In genomic region chr13:94596575-94596971, GRCh38 we compare ENCODE assay signal across 1 cellular context.
TF ChIP-seq lines count a peak whose summit lies in the region.

No MANE protein-coding gene starts in this region.

TF ChIP-seq in HepG2, 621 proteins besides CTCF, POLR2A, EP300 and RAD21 (continued from another document):
- TF ChIP-seq BRF2 (CRISPR knock-in tag; IDR thresholded peaks at IDR 0.05), result 0 out of 2 replicates have a peak, but pooled peaks have one; percentile 3
- 0 out of 2 replicates have a peak, but pooled peaks have one; percentile 3 for TF ChIP-seq HDAC1 (CRISPR knock-in tag; IDR thresholded peaks at IDR 0.05)
- no peak for TF ChIP-seq ZNF496 (CRISPR knock-in tag; IDR thresholded peaks at IDR 0.05; ENCODE audit: insufficient replicate concordance)
- TF ChIP-seq ATF7-NPFF (CRISPR knock-in tag; IDR thresholded peaks at IDR 0.05; ENCODE audit: low read depth), result no peak
